Comparison of ENCODE assay signal across 1 cellular context in the genomic region with DNA sequence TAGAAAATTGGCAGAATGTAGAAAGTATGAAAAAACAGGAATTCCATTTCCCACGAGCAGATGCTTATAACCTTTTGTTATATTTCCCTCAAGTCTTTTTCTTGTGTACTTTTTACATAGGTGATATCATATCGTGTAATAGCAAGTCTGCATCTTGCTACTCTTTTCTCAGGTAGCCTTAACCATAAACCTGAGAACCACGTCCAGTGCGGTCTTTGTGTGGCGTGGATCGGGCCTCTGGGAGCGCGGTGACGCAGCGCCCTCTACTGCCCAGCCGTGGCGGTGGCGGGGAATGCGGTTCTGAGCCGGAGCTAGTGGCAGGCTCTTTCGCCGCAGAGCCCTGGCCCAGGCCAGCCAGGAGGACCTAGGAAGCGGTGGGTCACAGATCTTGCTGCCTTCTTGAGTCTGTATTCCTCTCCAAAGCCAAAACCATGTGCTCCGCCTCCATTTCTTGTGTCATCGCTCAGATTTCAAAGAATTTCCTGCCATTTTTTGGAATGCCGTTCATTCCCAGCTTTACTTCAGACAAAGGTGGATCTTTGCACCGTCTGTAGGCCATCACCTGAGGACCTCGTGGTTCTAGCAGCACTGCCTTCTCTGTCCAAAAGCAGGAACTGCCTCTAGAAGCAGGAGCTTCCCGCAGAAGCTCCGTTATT.
TF ChIP-seq lines count a peak whose summit lies in the region.

No MANE protein-coding gene starts in this region.

TF ChIP-seq in HepG2, 621 proteins besides CTCF, POLR2A, EP300 and RAD21 (continued from another document and continues in another):
- TF ChIP-seq, protein P1, sequence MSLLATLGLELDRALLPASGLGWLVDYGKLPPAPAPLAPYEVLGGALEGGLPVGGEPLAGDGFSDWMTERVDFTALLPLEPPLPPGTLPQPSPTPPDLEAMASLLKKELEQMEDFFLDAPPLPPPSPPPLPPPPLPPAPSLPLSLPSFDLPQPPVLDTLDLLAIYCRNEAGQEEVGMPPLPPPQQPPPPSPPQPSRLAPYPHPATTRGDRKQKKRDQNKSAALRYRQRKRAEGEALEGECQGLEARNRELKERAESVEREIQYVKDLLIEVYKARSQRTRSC (CRISPR knock-in tag; IDR thresholded peaks at IDR 0.05; ENCODE audit: low read depth): no peak
- TF ChIP-seq TEAD3 (CRISPR knock-in tag; optimal IDR thresholded peaks at IDR 0.05; ENCODE audit: borderline replicate concordance): peak; percentile 86
- no peak for TF ChIP-seq SOX13 (IDR thresholded peaks at IDR 0.05)
- 0 out of 4 replicates have a peak, but pooled peaks of 1 of the 2 experiments have one; percentile 14 for TF ChIP-seq SOX13 (CRISPR knock-in tag; conservative IDR thresholded peaks at IDR 0.05 in 1 of 2, IDR thresholded peaks at IDR 0.05 in 1 of 2)
- no peak for TF ChIP-seq ZNF3 (CRISPR knock-in tag; IDR thresholded peaks at IDR 0.05)
- no peak for TF ChIP-seq ZNF749 (CRISPR knock-in tag; IDR thresholded peaks at IDR 0.05; ENCODE audit: borderline replicate concordance)
- TF ChIP-seq HOXA3 (CRISPR knock-in tag; IDR thresholded peaks at IDR 0.05): 0 out of 2 replicates have a peak, but pooled peaks have one; percentile 30
- peak; percentile 53; the same call in 1 of the 2 replicates for TF ChIP-seq NR1H2 (CRISPR knock-in tag; IDR thresholded peaks at IDR 0.05; ENCODE audit: borderline replicate concordance, low read depth)
- 0 out of 2 replicates have a peak, but pooled peaks have one; percentile 30 for TF ChIP-seq IRF2 (CRISPR knock-in tag; IDR thresholded peaks at IDR 0.05)
- TF ChIP-seq ZNF605 (CRISPR knock-in tag; IDR thresholded peaks at IDR 0.05): peak; percentile 61; the same call in 1 of the 2 replicates
- peak; percentile 36; the same call in 1 of the 2 replicates for TF ChIP-seq GATAD2A (CRISPR knock-in tag; IDR thresholded peaks at IDR 0.05)
- TF ChIP-seq FOXA1 (IDR thresholded peaks at IDR 0.05): no peak
- TF ChIP-seq FOXA1 (CRISPR knock-in tag; IDR thresholded peaks at IDR 0.05): no peak
- TF ChIP-seq SIX4 (CRISPR knock-in tag; IDR thresholded peaks at IDR 0.05): no peak
- TF ChIP-seq ZNF225 (CRISPR knock-in tag; IDR thresholded peaks at IDR 0.05): 0 out of 2 replicates have a peak, but pooled peaks have one; percentile 29
- no peak for TF ChIP-seq KLF12 (CRISPR knock-in tag; IDR thresholded peaks at IDR 0.05; ENCODE audit: borderline replicate concordance)
- TF ChIP-seq ZNF430 (CRISPR knock-in tag; IDR thresholded peaks at IDR 0.05): 0 out of 2 replicates have a peak, but pooled peaks have one; percentile 24
- no peak for TF ChIP-seq ZBTB3 (CRISPR knock-in tag; IDR thresholded peaks at IDR 0.05; ENCODE audit: borderline replicate concordance, low read depth)
- TF ChIP-seq LCORL (IDR thresholded peaks at IDR 0.05): no peak
- no peak for TF ChIP-seq LCORL (CRISPR knock-in tag; IDR thresholded peaks at IDR 0.05)
- peak; percentile 47; the same call in 1 of the 2 replicates for TF ChIP-seq SALL1 (CRISPR knock-in tag; IDR thresholded peaks at IDR 0.05)
- TF ChIP-seq, protein P2, sequence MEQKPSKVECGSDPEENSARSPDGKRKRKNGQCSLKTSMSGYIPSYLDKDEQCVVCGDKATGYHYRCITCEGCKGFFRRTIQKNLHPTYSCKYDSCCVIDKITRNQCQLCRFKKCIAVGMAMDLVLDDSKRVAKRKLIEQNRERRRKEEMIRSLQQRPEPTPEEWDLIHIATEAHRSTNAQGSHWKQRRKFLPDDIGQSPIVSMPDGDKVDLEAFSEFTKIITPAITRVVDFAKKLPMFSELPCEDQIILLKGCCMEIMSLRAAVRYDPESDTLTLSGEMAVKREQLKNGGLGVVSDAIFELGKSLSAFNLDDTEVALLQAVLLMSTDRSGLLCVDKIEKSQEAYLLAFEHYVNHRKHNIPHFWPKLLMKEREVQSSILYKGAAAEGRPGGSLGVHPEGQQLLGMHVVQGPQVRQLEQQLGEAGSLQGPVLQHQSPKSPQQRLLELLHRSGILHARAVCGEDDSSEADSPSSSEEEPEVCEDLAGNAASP (CRISPR knock-in tag; IDR thresholded peaks at IDR 0.05; ENCODE audit: borderline replicate concordance): peak; percentile 58; the same call in 1 of the 2 replicates
- no peak for TF ChIP-seq CAMTA2 (CRISPR knock-in tag; IDR thresholded peaks at IDR 0.05; ENCODE audit: borderline replicate concordance)
- TF ChIP-seq SOX6 (IDR thresholded peaks at IDR 0.05): no peak
- 0 out of 2 replicates have a peak, but pooled peaks have one; percentile 16 for TF ChIP-seq SOX6 (CRISPR knock-in tag; IDR thresholded peaks at IDR 0.05)
- TF ChIP-seq ZNF17 (CRISPR knock-in tag; IDR thresholded peaks at IDR 0.05): no peak
- TF ChIP-seq ZNF337 (CRISPR knock-in tag; IDR thresholded peaks at IDR 0.05; ENCODE audit: borderline replicate concordance, low read depth): no peak
- peak; percentile 97 for TF ChIP-seq STAG1 (CRISPR knock-in tag; IDR thresholded peaks at IDR 0.05)
- TF ChIP-seq ZMYM4 (CRISPR knock-in tag; IDR thresholded peaks at IDR 0.05): 0 out of 2 replicates have a peak, but pooled peaks have one; percentile 28
- no peak for TF ChIP-seq NFE2L2 (IDR thresholded peaks at IDR 0.05; ENCODE audit: low read length)
- TF ChIP-seq, protein P3, sequence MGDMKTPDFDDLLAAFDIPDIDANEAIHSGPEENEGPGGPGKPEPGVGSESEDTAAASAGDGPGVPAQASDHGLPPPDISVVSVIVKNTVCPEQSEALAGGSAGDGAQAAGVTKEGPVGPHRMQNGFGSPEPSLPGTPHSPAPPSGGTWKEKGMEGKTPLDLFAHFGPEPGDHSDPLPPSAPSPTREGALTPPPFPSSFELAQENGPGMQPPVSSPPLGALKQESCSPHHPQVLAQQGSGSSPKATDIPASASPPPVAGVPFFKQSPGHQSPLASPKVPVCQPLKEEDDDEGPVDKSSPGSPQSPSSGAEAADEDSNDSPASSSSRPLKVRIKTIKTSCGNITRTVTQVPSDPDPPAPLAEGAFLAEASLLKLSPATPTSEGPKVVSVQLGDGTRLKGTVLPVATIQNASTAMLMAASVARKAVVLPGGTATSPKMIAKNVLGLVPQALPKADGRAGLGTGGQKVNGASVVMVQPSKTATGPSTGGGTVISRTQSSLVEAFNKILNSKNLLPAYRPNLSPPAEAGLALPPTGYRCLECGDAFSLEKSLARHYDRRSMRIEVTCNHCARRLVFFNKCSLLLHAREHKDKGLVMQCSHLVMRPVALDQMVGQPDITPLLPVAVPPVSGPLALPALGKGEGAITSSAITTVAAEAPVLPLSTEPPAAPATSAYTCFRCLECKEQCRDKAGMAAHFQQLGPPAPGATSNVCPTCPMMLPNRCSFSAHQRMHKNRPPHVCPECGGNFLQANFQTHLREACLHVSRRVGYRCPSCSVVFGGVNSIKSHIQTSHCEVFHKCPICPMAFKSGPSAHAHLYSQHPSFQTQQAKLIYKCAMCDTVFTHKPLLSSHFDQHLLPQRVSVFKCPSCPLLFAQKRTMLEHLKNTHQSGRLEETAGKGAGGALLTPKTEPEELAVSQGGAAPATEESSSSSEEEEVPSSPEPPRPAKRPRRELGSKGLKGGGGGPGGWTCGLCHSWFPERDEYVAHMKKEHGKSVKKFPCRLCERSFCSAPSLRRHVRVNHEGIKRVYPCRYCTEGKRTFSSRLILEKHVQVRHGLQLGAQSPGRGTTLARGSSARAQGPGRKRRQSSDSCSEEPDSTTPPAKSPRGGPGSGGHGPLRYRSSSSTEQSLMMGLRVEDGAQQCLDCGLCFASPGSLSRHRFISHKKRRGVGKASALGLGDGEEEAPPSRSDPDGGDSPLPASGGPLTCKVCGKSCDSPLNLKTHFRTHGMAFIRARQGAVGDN (CRISPR knock-in tag; IDR thresholded peaks at IDR 0.05): peak; percentile 60
- TF ChIP-seq PPARG (CRISPR knock-in tag; conservative IDR thresholded peaks at IDR 0.05): 0 out of 2 replicates have a peak, but pooled peaks have one; percentile 32
- peak; percentile 37; the same call in 1 of the 2 replicates for TF ChIP-seq GABPB1 (CRISPR knock-in tag; IDR thresholded peaks at IDR 0.05)
- TF ChIP-seq, protein P4, sequence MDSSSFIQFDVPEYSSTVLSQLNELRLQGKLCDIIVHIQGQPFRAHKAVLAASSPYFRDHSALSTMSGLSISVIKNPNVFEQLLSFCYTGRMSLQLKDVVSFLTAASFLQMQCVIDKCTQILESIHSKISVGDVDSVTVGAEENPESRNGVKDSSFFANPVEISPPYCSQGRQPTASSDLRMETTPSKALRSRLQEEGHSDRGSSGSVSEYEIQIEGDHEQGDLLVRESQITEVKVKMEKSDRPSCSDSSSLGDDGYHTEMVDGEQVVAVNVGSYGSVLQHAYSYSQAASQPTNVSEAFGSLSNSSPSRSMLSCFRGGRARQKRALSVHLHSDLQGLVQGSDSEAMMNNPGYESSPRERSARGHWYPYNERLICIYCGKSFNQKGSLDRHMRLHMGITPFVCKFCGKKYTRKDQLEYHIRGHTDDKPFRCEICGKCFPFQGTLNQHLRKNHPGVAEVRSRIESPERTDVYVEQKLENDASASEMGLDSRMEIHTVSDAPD (CRISPR knock-in tag; IDR thresholded peaks at IDR 0.05): no peak
- no peak for TF ChIP-seq ZNF10 (CRISPR knock-in tag; IDR thresholded peaks at IDR 0.05; ENCODE audit: borderline replicate concordance, low read depth)
- no peak for TF ChIP-seq ZNF670 (CRISPR knock-in tag; IDR thresholded peaks at IDR 0.05; ENCODE audit: borderline replicate concordance)
- TF ChIP-seq RFX1 (IDR thresholded peaks at IDR 0.05): no peak
- peak; percentile 75 for TF ChIP-seq RBM22 (optimal IDR thresholded peaks at IDR 0.05; ENCODE audit: low read length)
- TF ChIP-seq, protein P5, sequence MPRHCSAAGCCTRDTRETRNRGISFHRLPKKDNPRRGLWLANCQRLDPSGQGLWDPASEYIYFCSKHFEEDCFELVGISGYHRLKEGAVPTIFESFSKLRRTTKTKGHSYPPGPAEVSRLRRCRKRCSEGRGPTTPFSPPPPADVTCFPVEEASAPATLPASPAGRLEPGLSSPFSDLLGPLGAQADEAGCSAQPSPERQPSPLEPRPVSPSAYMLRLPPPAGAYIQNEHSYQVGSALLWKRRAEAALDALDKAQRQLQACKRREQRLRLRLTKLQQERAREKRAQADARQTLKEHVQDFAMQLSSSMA (CRISPR knock-in tag; IDR thresholded peaks at IDR 0.05): 0 out of 2 replicates have a peak, but pooled peaks have one; percentile 46
- TF ChIP-seq ZNF12 (CRISPR knock-in tag; IDR thresholded peaks at IDR 0.05): no peak
- peak; percentile 46 for TF ChIP-seq YY1 (IDR thresholded peaks at IDR 0.05; ENCODE audit: insufficient read depth, insufficient replicate concordance, low read depth, low read length)
- no peak for TF ChIP-seq SCMH1 (CRISPR knock-in tag; IDR thresholded peaks at IDR 0.05; ENCODE audit: borderline replicate concordance)
- TF ChIP-seq ZNF180 (CRISPR knock-in tag; IDR thresholded peaks at IDR 0.05; ENCODE audit: borderline replicate concordance, low read depth): no peak
- no peak for TF ChIP-seq ZNF326 (CRISPR knock-in tag; IDR thresholded peaks at IDR 0.05; ENCODE audit: borderline replicate concordance)
- 0 out of 2 replicates have a peak, but pooled peaks have one; percentile 45 for TF ChIP-seq CBFB (CRISPR knock-in tag; IDR thresholded peaks at IDR 0.05)
- no peak for TF ChIP-seq RFX5 (IDR thresholded peaks at IDR 0.05; ENCODE audit: low read depth, low read length)
- TF ChIP-seq, protein P6, sequence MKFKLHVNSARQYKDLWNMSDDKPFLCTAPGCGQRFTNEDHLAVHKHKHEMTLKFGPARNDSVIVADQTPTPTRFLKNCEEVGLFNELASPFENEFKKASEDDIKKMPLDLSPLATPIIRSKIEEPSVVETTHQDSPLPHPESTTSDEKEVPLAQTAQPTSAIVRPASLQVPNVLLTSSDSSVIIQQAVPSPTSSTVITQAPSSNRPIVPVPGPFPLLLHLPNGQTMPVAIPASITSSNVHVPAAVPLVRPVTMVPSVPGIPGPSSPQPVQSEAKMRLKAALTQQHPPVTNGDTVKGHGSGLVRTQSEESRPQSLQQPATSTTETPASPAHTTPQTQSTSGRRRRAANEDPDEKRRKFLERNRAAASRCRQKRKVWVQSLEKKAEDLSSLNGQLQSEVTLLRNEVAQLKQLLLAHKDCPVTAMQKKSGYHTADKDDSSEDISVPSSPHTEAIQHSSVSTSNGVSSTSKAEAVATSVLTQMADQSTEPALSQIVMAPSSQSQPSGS (CRISPR knock-in tag; IDR thresholded peaks at IDR 0.05): 0 out of 2 replicates have a peak, but pooled peaks have one; percentile 17
- TF ChIP-seq SSRP1 (CRISPR knock-in tag; IDR thresholded peaks at IDR 0.05): 0 out of 2 replicates have a peak, but pooled peaks have one; percentile 46
- TF ChIP-seq, protein P7, sequence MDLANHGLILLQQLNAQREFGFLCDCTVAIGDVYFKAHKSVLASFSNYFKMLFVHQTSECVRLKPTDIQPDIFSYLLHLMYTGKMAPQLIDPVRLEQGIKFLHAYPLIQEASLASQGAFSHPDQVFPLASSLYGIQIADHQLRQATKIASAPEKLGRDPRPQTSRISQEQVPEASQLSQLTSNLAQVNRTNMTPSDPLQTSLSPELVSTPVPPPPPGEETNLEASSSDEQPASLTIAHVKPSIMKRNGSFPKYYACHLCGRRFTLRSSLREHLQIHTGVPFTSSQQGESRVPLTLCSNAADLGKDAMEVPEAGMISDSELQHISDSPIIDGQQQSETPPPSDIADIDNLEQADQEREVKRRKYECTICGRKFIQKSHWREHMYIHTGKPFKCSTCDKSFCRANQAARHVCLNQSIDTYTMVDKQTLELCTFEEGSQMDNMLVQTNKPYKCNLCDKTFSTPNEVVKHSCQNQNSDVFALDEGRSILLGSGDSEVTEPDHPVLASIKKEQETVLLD (CRISPR knock-in tag; IDR thresholded peaks at IDR 0.05; ENCODE audit: low read depth): no peak
- TF ChIP-seq KAT2B (IDR thresholded peaks at IDR 0.05; ENCODE audit: borderline replicate concordance, low read depth, low read length): no peak
- TF ChIP-seq, protein P8, sequence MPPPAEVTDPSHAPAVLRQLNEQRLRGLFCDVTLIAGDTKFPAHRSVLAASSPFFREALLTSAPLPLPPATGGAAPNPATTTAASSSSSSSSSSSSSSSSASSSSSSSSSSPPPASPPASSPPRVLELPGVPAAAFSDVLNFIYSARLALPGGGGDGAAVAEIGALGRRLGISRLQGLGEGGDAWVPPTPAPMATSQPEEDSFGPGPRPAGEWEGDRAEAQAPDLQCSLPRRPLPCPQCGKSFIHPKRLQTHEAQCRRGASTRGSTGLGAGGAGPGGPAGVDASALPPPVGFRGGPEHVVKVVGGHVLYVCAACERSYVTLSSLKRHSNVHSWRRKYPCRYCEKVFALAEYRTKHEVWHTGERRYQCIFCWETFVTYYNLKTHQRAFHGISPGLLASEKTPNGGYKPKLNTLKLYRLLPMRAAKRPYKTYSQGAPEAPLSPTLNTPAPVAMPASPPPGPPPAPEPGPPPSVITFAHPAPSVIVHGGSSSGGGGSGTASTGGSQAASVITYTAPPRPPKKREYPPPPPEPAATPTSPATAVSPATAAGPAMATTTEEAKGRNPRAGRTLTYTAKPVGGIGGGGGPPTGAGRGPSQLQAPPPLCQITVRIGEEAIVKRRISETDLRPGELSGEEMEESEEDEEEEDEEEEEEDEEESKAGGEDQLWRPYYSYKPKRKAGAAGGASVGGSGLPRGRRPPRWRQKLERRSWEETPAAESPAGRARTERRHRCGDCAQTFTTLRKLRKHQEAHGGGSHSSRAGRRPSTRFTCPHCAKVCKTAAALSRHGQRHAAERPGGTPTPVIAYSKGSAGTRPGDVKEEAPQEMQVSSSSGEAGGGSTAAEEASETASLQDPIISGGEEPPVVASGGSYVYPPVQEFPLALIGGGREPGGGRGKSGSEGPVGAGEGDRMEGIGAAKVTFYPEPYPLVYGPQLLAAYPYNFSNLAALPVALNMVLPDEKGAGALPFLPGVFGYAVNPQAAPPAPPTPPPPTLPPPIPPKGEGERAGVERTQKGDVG (CRISPR knock-in tag; IDR thresholded peaks at IDR 0.05; ENCODE audit: borderline replicate concordance): peak; percentile 89; the same call in 1 of the 2 replicates
- 0 out of 2 replicates have a peak, but pooled peaks have one; percentile 24 for TF ChIP-seq ZBTB7A (CRISPR knock-in tag; IDR thresholded peaks at IDR 0.05)
